Comparison of ENCODE assay signal across 15 cellular contexts in genomic region chr2:158725496-158725895, GRCh38.
A peak's percentile ranks its signal among the peaks of the same experiment; 100 is the strongest.
DNase-seq lines count a peak whose midpoint lies in the region; FAIRE-seq lines count a peak whose summit lies in the region.
"Had no signal": no experiment of that assay in that cellular context is flagged by ENCODE, and none has a peak within 500 bp of the region (broad histone marks: within the 10 kb centered on the region; RNA-seq: fewer than 3 reads in every experiment).

No MANE protein-coding gene starts in this region.

- no peaks in the 10 kb centered on the region for H3K36me3 ChIP-seq in small intestine (ENCODE audit: control insufficient read depth in 2 of 2, insufficient read depth in 2 of 2, low read length in 2 of 2)
- no peaks in the 10 kb centered on the region for H3K36me3 ChIP-seq in trophoblast cell (ENCODE audit: control insufficient read depth in 1 of 2, insufficient read depth in 2 of 2, low read length in 2 of 2)
- H3K36me3 ChIP-seq: sigmoid colon, thoracic aorta had no signal

- no peak overlapping the region for H3K18ac ChIP-seq in trophoblast cell (ENCODE audit: low read length)

- no peak overlapping the region for H3K4me2 ChIP-seq in trophoblast cell (ENCODE audit: low read length)

- no peaks in the 10 kb centered on the region for H3K9me3 ChIP-seq in small intestine (ENCODE audit: control insufficient read depth, low read depth)
- H3K9me3 ChIP-seq in trophoblast cell (ENCODE audit: insufficient read depth, low read depth, low read length): no peaks in the 10 kb centered on the region
- H3K9me3 ChIP-seq: sigmoid colon, thoracic aorta had no signal

- H3K27ac ChIP-seq in epithelial cell of prostate (peak overlapping the region; percentile 68), small intestine (ENCODE audit: low read depth in 1 of 2, low read length in 1 of 2) (no peak overlapping the region), trophoblast cell (ENCODE audit: low read depth, low read length) (no peak overlapping the region)
- H3K27ac ChIP-seq: sigmoid colon, thoracic aorta had no signal

- no peak overlapping the region for H3K4ac ChIP-seq in trophoblast cell (ENCODE audit: low read depth, low read length)

- no peaks in the 10 kb centered on the region for H3K79me1 ChIP-seq in trophoblast cell (ENCODE audit: low read length)

- H3K23ac ChIP-seq in trophoblast cell (ENCODE audit: low read length): no peak overlapping the region

- H3K14ac ChIP-seq in trophoblast cell (ENCODE audit: low read length): no peak overlapping the region

- H2BK120ac ChIP-seq in trophoblast cell (ENCODE audit: insufficient read depth, low read length, poor library complexity): no peak overlapping the region

- no peak for FAIRE-seq in small intestine (lab: Jason Lieb, UNC)
- FAIRE-seq: GM12891, GM19239 had no signal

- H3K9ac ChIP-seq in trophoblast cell (ENCODE audit: low read length): no peak overlapping the region

- no peak overlapping the region for H4K8ac ChIP-seq in trophoblast cell (ENCODE audit: low read depth, low read length)

- H3K27me3 ChIP-seq in small intestine (ENCODE audit: control insufficient read depth in 2 of 2, insufficient read depth in 2 of 2, low read length in 2 of 2) (no peaks in the 10 kb centered on the region), trophoblast cell (ENCODE audit: insufficient read depth, low read length) (no peaks in the 10 kb centered on the region)
- H3K27me3 ChIP-seq: sigmoid colon had no signal

- peak; percentile 1 to 70 (median 38) for DNase-seq in NCI-H1417 (lab: John Stamatoyannopoulos, UW)
- no peak for DNase-seq in NCI-H1417 treated with DMSO at 0.1 percent for 48 hours (lab: John Stamatoyannopoulos, UW)
- DNase-seq in NCI-H345 (lab: John Stamatoyannopoulos, UW): peak; percentile 81
- no peak for DNase-seq in epithelial cell of prostate (ENCODE audit: low read depth, low spot score)
- peak; percentile 61 for DNase-seq in small intestine
- DNase-seq in trophoblast cell: no peak
- no peak for DNase-seq in RPMI8226
- DNase-seq in HK-2 (ENCODE audit: unreplicated experiment): no peak
- DNase-seq: activated CD8-positive, alpha-beta memory T cell treated with anti-CD3 and anti-CD28 coated beads, Interleukin-2, amount 10 ng/mL, durations not matched to agents 7 days and 5 days; activated naive CD8-positive, alpha-beta T cell treated with anti-CD3 and anti-CD28 coated beads for 36 hours; naive thymus-derived CD8-positive, alpha-beta T cell; sigmoid colon had no signal

- H2AK5ac ChIP-seq in trophoblast cell (ENCODE audit: low read length): no peak overlapping the region

- H3K4me3 ChIP-seq in small intestine (ENCODE audit: low read depth in 1 of 2, low read length in 2 of 2) (no peak overlapping the region), trophoblast cell (ENCODE audit: low read depth, low read length) (no peak overlapping the region)
- H3K4me3 ChIP-seq: sigmoid colon, thoracic aorta had no signal

- H3K79me2 ChIP-seq in trophoblast cell (ENCODE audit: control insufficient read depth, insufficient read depth, low read length, poor library complexity): no peaks in the 10 kb centered on the region

- no peak overlapping the region for H2BK12ac ChIP-seq in trophoblast cell (ENCODE audit: low read length)

- H3K4me1 ChIP-seq in small intestine (ENCODE audit: control insufficient read depth in 2 of 2, insufficient read depth in 1 of 2, low read depth in 1 of 2, low read length in 1 of 2) (peaks cover 0 to 6% of the 10 kb centered on the region in 2 donors), trophoblast cell (ENCODE audit: control insufficient read depth in 1 of 2, insufficient read depth in 2 of 2, low read length in 2 of 2) (peaks cover 0 to 3% of the 10 kb centered on the region in 2 experiments)
- H3K4me1 ChIP-seq: sigmoid colon had no signal

- H4K91ac ChIP-seq in trophoblast cell (ENCODE audit: low read depth, low read length): no peak overlapping the region

- H2BK5ac ChIP-seq in trophoblast cell (ENCODE audit: low read depth, low read length, poor library complexity): no peak overlapping the region

- H2AFZ ChIP-seq in trophoblast cell (ENCODE audit: insufficient read depth, low read length, poor library complexity): no peak overlapping the region

- WGBS in small intestine, 3 donors: 14 to 52% (median 39%) methylated on average over 7 of the region's 7 CpGs
- WGBS in trophoblast cell (ENCODE audit: extremely low coverage, insufficient coverage, insufficient read length): no CpG with 5 or more reads among the region's 7 CpGs

- no peak overlapping the region for H4K12ac ChIP-seq in trophoblast cell (ENCODE audit: low read depth, low read length)

Comparison
In these comparisons a context has a peak if more than half of its experiments do, and no peak if none do; other contexts are left out.
1. DNase-seq: peak in NCI-H1417 (3 of 3), NCI-H345 (single experiment) and small intestine (single experiment); none in NCI-H1417 treated with DMSO at 0.1 percent for 48 hours (single experiment), epithelial cell of prostate (single experiment), trophoblast cell (0 of 2), RPMI8226 (single experiment) and HK-2 (single experiment).